In the genomic region with DNA sequence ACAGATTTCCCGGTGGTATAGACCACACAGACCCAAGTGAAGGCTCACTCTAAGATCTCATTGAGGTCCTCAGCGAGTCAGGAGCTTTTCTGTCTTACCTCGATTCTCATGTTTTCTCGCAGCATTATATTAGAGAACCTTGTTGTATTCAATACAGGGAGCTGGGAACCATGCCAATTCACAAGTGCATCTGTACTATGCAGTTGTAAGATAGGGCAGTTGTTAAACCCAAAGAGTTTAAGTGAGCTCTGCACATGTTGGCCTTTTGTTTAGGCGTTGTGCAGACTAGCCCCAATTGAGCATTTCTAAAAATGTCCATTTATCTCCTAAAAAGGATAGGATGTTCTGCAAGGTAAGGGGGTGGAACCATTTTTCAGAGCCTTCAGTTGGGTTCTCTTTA, we compare ENCODE assay signal across 19 cellular contexts. TPM values are rescaled to one million over a fixed set of nuclear protein-coding genes. Genes with fewer than 3 reads are reported as not detected.
DNase-seq lines count a peak whose midpoint lies in the region; ATAC-seq and TF ChIP-seq lines count a peak whose summit lies in the region.
"Had no signal": no experiment of that assay in that cellular context is flagged by ENCODE, and none has a peak within 500 bp of the region (broad histone marks: within the 10 kb centered on the region; RNA-seq: fewer than 3 reads in every experiment).

No MANE protein-coding gene starts in this region.

- H3K4me3 ChIP-seq in SK-N-SH (ENCODE audit: low read depth in 2 of 2, low read length in 1 of 2) (no peak overlapping the region), sigmoid colon (no peak overlapping the region), tibial nerve (no peak overlapping the region), brain microvascular endothelial cell (ENCODE audit: low read depth, low read length) (no peak overlapping the region)
- H3K4me3 ChIP-seq: body of pancreas, Peyer's patch had no signal

- H4K20me1 ChIP-seq in SK-N-SH (ENCODE audit: insufficient read depth) = no peaks in the 10 kb centered on the region

- in situ Hi-C loops in brain microvascular endothelial cell (cut with HindIII; ENCODE audit: low pct_ligation_motif_present, low sequenced_read_pairs) = no loop called here

- H3K9ac ChIP-seq in SK-N-SH = no peak overlapping the region

- no peak for TF ChIP-seq RAD21 in SK-N-SH (IDR thresholded peaks at IDR 0.05; ENCODE audit: low read length)

- H3K4me2 ChIP-seq in SK-N-SH = no peak overlapping the region

- H3K9me3 Mint-ChIP-seq in activated T-cell treated with anti-CD3 and anti-CD28 coated beads, Interleukin-2, amount 50 U/mL, for 72 hours = no peaks in the 10 kb centered on the region
- H3K9me3 Mint-ChIP-seq: activated naive CD4-positive, alpha-beta T cell treated with anti-CD3 and anti-CD28 coated beads for 36 hours; CD8-positive, alpha-beta T cell; neural crest cell had no signal

- CTCF ChIA-PET in SK-N-SH (lab: Yijun Ruan, JAX) = interaction anchor here (0.9 to 1.5 kb wide), 3 partner anchors 24 to 126 kb away, joined by 3 to 5 read pairs (median 4); no protein-coding TSS in a partner anchor

- TF ChIP-seq POLR2A in sigmoid colon (IDR thresholded peaks at IDR 0.05) (no peak), tibial nerve (IDR thresholded peaks at IDR 0.05) (no peak)

- H3K27me3 Mint-ChIP-seq in activated T-cell treated with anti-CD3 and anti-CD28 coated beads, Interleukin-2, amount 50 U/mL, for 72 hours (ENCODE audit: low read depth) = no peaks in the 10 kb centered on the region
- H3K27me3 Mint-ChIP-seq: T-cell had no signal

- no peaks in the 10 kb centered on the region for H3K36me3 Mint-ChIP-seq in activated T-cell treated with anti-CD3 and anti-CD28 coated beads, Interleukin-2, amount 50 U/mL, for 72 hours (ENCODE audit: insufficient read depth in 2 of 2)

- H3F3A ChIP-seq in SK-N-SH (replicated peaks; ENCODE audit: insufficient read depth) = peaks cover 93% of the 10 kb centered on the region

- no peaks in the 10 kb centered on the region for H3K9me2 ChIP-seq in SK-N-SH

- H3K4me1 Mint-ChIP-seq in activated T-cell treated with anti-CD3 and anti-CD28 coated beads, Interleukin-2, amount 50 U/mL, for 72 hours (ENCODE audit: low read depth) = no peaks in the 10 kb centered on the region
- H3K4me1 Mint-ChIP-seq: neural crest cell had no signal

- WGBS in SK-N-SH (ENCODE audit: low lambda C conversion rate) = 69% methylated on average over 5 of the region's 5 CpGs
- WGBS in sigmoid colon, 2 donors = 81 to 87% methylated on average over 5 of the region's 5 CpGs
- WGBS in tibial nerve, 2 donors = 60 to 66% methylated on average over 5 of the region's 5 CpGs

- TF ChIP-seq EP300 in SK-N-SH (IDR thresholded peaks at IDR 0.05; ENCODE audit: borderline replicate concordance in 1 of 2, low read depth in 1 of 2, low read length in 1 of 2) (no peak), sigmoid colon (IDR thresholded peaks at IDR 0.05) (no peak), tibial nerve (IDR thresholded peaks at IDR 0.05) (no peak)

- peak; percentile 8 for DNase-seq in DMS53 (lab: John Stamatoyannopoulos, UW)
- no peak for DNase-seq in DMS53 treated with DMSO at 0.1 percent for 48 hours (lab: John Stamatoyannopoulos, UW; ENCODE audit: unreplicated experiment)
- DNase-seq in NCI-H2107 treated with DMSO at 0.1 percent for 48 hours (lab: John Stamatoyannopoulos, UW; ENCODE audit: unreplicated experiment) = peak; percentile 60
- peak; percentile 33 for DNase-seq in SK-N-SH
- peak; percentile 70 for DNase-seq in sigmoid colon
- DNase-seq in tibial nerve (ENCODE audit: low spot score in 2 of 2) = no peak
- no peak for DNase-seq in activated T-cell treated with anti-CD3 and anti-CD28 coated beads, Interleukin-2, amount 50 U/mL, for 72 hours
- no peak for DNase-seq in brain microvascular endothelial cell
- DNase-seq: activated naive CD4-positive, alpha-beta T cell treated with anti-CD3 and anti-CD28 coated beads for 36 hours; body of pancreas; CD8-positive, alpha-beta T cell; effector CD4-positive, alpha-beta T cell; mammary epithelial cell; NCI-H1930; Peyer's patch; stimulated activated CD4-positive, alpha-beta T cell treated with anti-CD3 and anti-CD28 coated beads, Interleukin-2, amount 100 ng/mL, for 24 hours; T-cell had no signal

- TF ChIP-seq CTCF in SK-N-SH (IDR thresholded peaks at IDR 0.05) = no peak
- TF ChIP-seq CTCF in sigmoid colon (IDR thresholded peaks at IDR 0.05) = no peak
- no peak for TF ChIP-seq CTCF in tibial nerve (IDR thresholded peaks at IDR 0.05)
- TF ChIP-seq CTCF in brain microvascular endothelial cell (IDR thresholded peaks at IDR 0.05; ENCODE audit: low read depth, low read length, missing control alignments) = no peak

- H3K27ac ChIP-seq in SK-N-SH (ENCODE audit: low read depth in 2 of 2, low read length in 1 of 2) = peak overlapping the region in 1 of 2 experiments; percentile 3; a peak in 1 of 4 replicates
- H3K27ac ChIP-seq in sigmoid colon = peak overlapping the region in 2 of 4 donors; percentile 4 to 44
- H3K27ac ChIP-seq in tibial nerve = no peak overlapping the region
- H3K27ac ChIP-seq in brain microvascular endothelial cell = no peak overlapping the region
- H3K27ac ChIP-seq: body of pancreas, Peyer's patch had no signal

- H3K27me3 ChIP-seq in SK-N-SH (ENCODE audit: insufficient read depth) (no peaks in the 10 kb centered on the region), sigmoid colon (no peaks in the 10 kb centered on the region), tibial nerve (no peaks in the 10 kb centered on the region), brain microvascular endothelial cell (replicated peaks) (no peaks in the 10 kb centered on the region)
- H3K27me3 ChIP-seq: body of pancreas, Peyer's patch had no signal

- POLR2A ChIA-PET in SK-N-SH (lab: Yijun Ruan, JAX) = interaction anchor here (0.8 kb wide), 1 partner anchor 12 kb away, joined by 6 read pairs; no protein-coding TSS in a partner anchor

- intact Hi-C loops in sigmoid colon (cut with DNase I) = no loop called here

- no peak overlapping the region for H2AFZ ChIP-seq in SK-N-SH (ENCODE audit: low read depth)

- H3K79me2 ChIP-seq in SK-N-SH (ENCODE audit: insufficient read depth) = peaks cover 30% of the 10 kb centered on the region

- no peak for ATAC-seq in activated T-cell treated with anti-CD3 and anti-CD28 coated beads, Interleukin-2, amount 50 U/mL, for 72 hours (replicated peaks in 1 of 2)
- ATAC-seq: activated CD4-positive, CD25-positive, alpha-beta regulatory T cell treated with anti-CD3 and anti-CD28 coated beads, Interleukin-2, amount 50 U/mL, for 24 hours; body of pancreas; CD8-positive, alpha-beta T cell; T-cell had no signal

- peaks cover 2 to 23% of the 10 kb centered on the region in 2 experiments; a peak in 3 of 4 replicates for H3K4me1 ChIP-seq in SK-N-SH (ENCODE audit: control insufficient read depth in 1 of 2, insufficient read depth in 2 of 2, low read depth in 1 of 2, low read length in 1 of 2)
- peaks cover 0 to 12% (median 10%) of the 10 kb centered on the region in 4 donors for H3K4me1 ChIP-seq in sigmoid colon
- H3K4me1 ChIP-seq in tibial nerve = peaks cover 0 to 12% (median 2%) of the 10 kb centered on the region in 4 donors
- H3K4me1 ChIP-seq: body of pancreas, Peyer's patch had no signal

- H3K27ac Mint-ChIP-seq in activated T-cell treated with anti-CD3 and anti-CD28 coated beads, Interleukin-2, amount 50 U/mL, for 72 hours = no peak overlapping the region
- H3K27ac Mint-ChIP-seq: activated naive CD4-positive, alpha-beta T cell treated with anti-CD3 and anti-CD28 coated beads for 36 hours; CD8-positive, alpha-beta T cell; T-cell had no signal

- H3K4me3 Mint-ChIP-seq in activated T-cell treated with anti-CD3 and anti-CD28 coated beads, Interleukin-2, amount 50 U/mL, for 72 hours = no peak overlapping the region
- H3K4me3 Mint-ChIP-seq: activated naive CD4-positive, alpha-beta T cell treated with anti-CD3 and anti-CD28 coated beads for 36 hours; CD8-positive, alpha-beta T cell; neural crest cell; T-cell had no signal

- H3K9me3 ChIP-seq in SK-N-SH (no peaks in the 10 kb centered on the region), sigmoid colon (no peaks in the 10 kb centered on the region), tibial nerve (no peaks in the 10 kb centered on the region)
- H3K9me3 ChIP-seq: body of pancreas, Peyer's patch had no signal

- peaks cover 61 to 63% of the 10 kb centered on the region in 2 experiments for H3K36me3 ChIP-seq in SK-N-SH (replicated peaks in 1 of 2; ENCODE audit: control insufficient read depth in 1 of 2, insufficient read depth in 2 of 2, low read length in 1 of 2)
- peaks cover 0 to 42% (median 13%) of the 10 kb centered on the region in 4 donors for H3K36me3 ChIP-seq in sigmoid colon
- H3K36me3 ChIP-seq in tibial nerve = peaks cover 0 to 81% (median 0%) of the 10 kb centered on the region in 3 donors
- H3K36me3 ChIP-seq in brain microvascular endothelial cell (replicated peaks) = peaks cover 47% of the 10 kb centered on the region

TF ChIP-seq in SK-N-SH, 30 proteins besides CTCF, POLR2A, EP300 and RAD21 (continues in another document):
- TF ChIP-seq JUND (IDR thresholded peaks at IDR 0.05) = peak; percentile 12; the same call in 1 of the 2 replicates
- no peak for TF ChIP-seq ZBTB33 (IDR thresholded peaks at IDR 0.05; ENCODE audit: borderline replicate concordance, low read depth)
- no peak for TF ChIP-seq GATA2 (CRISPR knock-in tag; IDR thresholded peaks at IDR 0.05)
- no peak for TF ChIP-seq FOSL2 (IDR thresholded peaks at IDR 0.05; ENCODE audit: borderline replicate concordance, low read depth)
- TF ChIP-seq MEF2A (IDR thresholded peaks at IDR 0.05; ENCODE audit: borderline replicate concordance, low read depth) = no peak

RNA-seq across cellular contexts. Expression of gene FEZ2, which starts 59.6 kb away (rescaled TPM):
- polyA plus RNA-seq in SK-N-SH (2012; rRNA removed) (37.2 and 41.4 TPM in 2 replicates), sigmoid colon (10 to 100 TPM; 25.9 to 44.2 (median 34.8) TPM)
- 51.6 and 77.8 TPM in 2 replicates for polyA plus RNA-seq in SK-N-SH (2012; cell fraction: cytosol; rRNA removed)
- 19.8 and 34.0 TPM in 2 replicates for polyA plus RNA-seq in SK-N-SH (2012; cell fraction: nucleus; rRNA removed)
- total RNA-seq in sigmoid colon (10 to 100 TPM; 36.2 to 53.9 (median 47.6) TPM), tibial nerve (10 to 100 TPM; 42.4 to 93.8 (median 61.1) TPM)
- total RNA-seq in activated T-cell treated with anti-CD3 and anti-CD28 coated beads, Interleukin-2, amount 50 U/mL, for 72 hours = 10 to 100 TPM; 11.1 to 12.5 TPM

Comparison
In these comparisons a context has a peak if more than half of its experiments do, and no peak if none do; other contexts are left out.
1. DNase-seq: peak in DMS53 (single experiment), NCI-H2107 treated with DMSO at 0.1 percent for 48 hours (single experiment), SK-N-SH (single experiment) and sigmoid colon (single experiment); none in DMS53 treated with DMSO at 0.1 percent for 48 hours (single experiment), tibial nerve (0 of 2), activated T-cell treated with anti-CD3 and anti-CD28 coated beads, Interleukin-2, amount 50 U/mL, for 72 hours (0 of 2) and brain microvascular endothelial cell (single experiment).